Comparison of ENCODE assay signal across 20 cellular contexts in the genomic region with DNA sequence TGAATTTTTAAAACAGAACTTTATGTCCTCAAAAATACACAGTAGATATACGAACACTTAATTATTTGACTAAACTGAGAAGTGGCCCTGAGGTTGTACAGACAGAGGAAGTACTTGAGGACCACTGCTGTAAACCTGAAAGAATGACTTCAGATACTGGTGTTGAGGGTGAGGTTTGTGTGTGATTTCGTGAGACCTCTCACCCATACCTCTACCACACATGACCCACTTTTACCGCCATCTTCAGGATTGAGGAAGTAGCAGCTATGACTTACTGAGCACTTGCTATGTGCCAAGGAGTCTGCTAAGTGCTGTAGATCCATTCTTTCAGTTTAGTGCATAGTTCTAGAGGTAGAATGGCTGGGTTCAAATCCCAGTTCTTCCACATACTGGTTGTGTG. TPM values are rescaled to one million over a fixed set of nuclear protein-coding genes. Genes with fewer than 3 reads are reported as not detected.
DNase-seq lines count a peak whose midpoint lies in the region; ATAC-seq and TF ChIP-seq lines count a peak whose summit lies in the region.
"Had no signal": no experiment of that assay in that cellular context is flagged by ENCODE, and none has a peak within 500 bp of the region (broad histone marks: within the 10 kb centered on the region; RNA-seq: fewer than 3 reads in every experiment).

No MANE protein-coding gene starts in this region.

- H3K56ac ChIP-seq in mesendoderm (ENCODE audit: low read length): no peak overlapping the region

- H3K27ac ChIP-seq in mesendoderm (ENCODE audit: low read depth, low read length): no peak overlapping the region
- no peak overlapping the region for H3K27ac ChIP-seq in vagina
- H3K27ac ChIP-seq: 22Rv1, neutrophil had no signal

- TF ChIP-seq CTCF in vagina (IDR thresholded peaks at IDR 0.05): no peak

- H3K4me1 ChIP-seq in mesendoderm (ENCODE audit: control insufficient read depth, low read depth, low read length) (no peaks in the 10 kb centered on the region), vagina (no peaks in the 10 kb centered on the region)

- no CpG with 5 or more reads among the region's 3 CpGs for WGBS in mesendoderm (ENCODE audit: extremely low coverage, insufficient coverage, low lambda C conversion rate)

- H3K79me1 ChIP-seq in mesendoderm (ENCODE audit: low read length): no peaks in the 10 kb centered on the region

- H2BK5ac ChIP-seq in mesendoderm (ENCODE audit: low read length): no peak overlapping the region

- no peaks in the 10 kb centered on the region for H3K4me1 Mint-ChIP-seq in activated naive CD4-positive, alpha-beta T cell treated with anti-CD3 and anti-CD28 coated beads, Interleukin-2, amount 10 ng/mL, durations not matched to agents 7 days and 5 days

- H3K9me3 ChIP-seq in vagina: no peaks in the 10 kb centered on the region
- H3K9me3 ChIP-seq: neutrophil had no signal

- H4K8ac ChIP-seq in mesendoderm (ENCODE audit: low read depth, low read length): no peak overlapping the region

- H4K5ac ChIP-seq in mesendoderm (ENCODE audit: low read length): no peak overlapping the region

- no peak overlapping the region for H3K23ac ChIP-seq in mesendoderm (ENCODE audit: low read length)

- ATAC-seq in GM21723 (IDR thresholded peaks at IDR 0.05; ENCODE audit: unreplicated experiment) (peak; percentile 56), HG03571 (IDR thresholded peaks at IDR 0.05; ENCODE audit: unreplicated experiment) (peak; percentile 45), GM21528 (IDR thresholded peaks at IDR 0.05; ENCODE audit: low FRiP score, unreplicated experiment) (no peak)

- H2AK5ac ChIP-seq in mesendoderm (ENCODE audit: low read length): no peak overlapping the region

- H3K4me3 ChIP-seq in mesendoderm (ENCODE audit: low read length) (no peak overlapping the region), vagina (no peak overlapping the region)
- H3K4me3 ChIP-seq: smooth muscle cell had no signal

- H3K36me3 Mint-ChIP-seq in activated naive CD4-positive, alpha-beta T cell treated with anti-CD3 and anti-CD28 coated beads, Interleukin-2, amount 10 ng/mL, durations not matched to agents 7 days and 5 days: no peaks in the 10 kb centered on the region
- H3K36me3 Mint-ChIP-seq: activated CD4-positive, alpha-beta memory T cell treated with anti-CD3 and anti-CD28 coated beads for 36 hours; type B pancreatic cell had no signal

- H3K9ac ChIP-seq in mesendoderm (ENCODE audit: low read length): no peak overlapping the region

- DNase-seq in SKM-1 treated with dmso at 0.1 percent for 144 hours (lab: John Stamatoyannopoulos, UW; ENCODE audit: unreplicated experiment) (peak; percentile 14), SKM-1 (lab: John Stamatoyannopoulos, UW; ENCODE audit: unreplicated experiment) (no peak), mesendoderm (peak; percentile 28), vagina (ENCODE audit: extremely low spot score in 2 of 2) (no peak)
- no peak for DNase-seq in activated naive CD4-positive, alpha-beta T cell treated with anti-CD3 and anti-CD28 coated beads, Interleukin-2, amount 10 ng/mL, durations not matched to agents 7 days and 5 days
- DNase-seq: activated CD4-positive, alpha-beta memory T cell treated with anti-CD3 and anti-CD28 coated beads for 36 hours; activated naive CD4-positive, alpha-beta T cell treated with anti-CD3 and anti-CD28 coated beads, Interleukin-2, amount 50 U/mL, for 16 hours; head of caudate nucleus; T-helper 9 cell had no signal

- CTCF ChIA-PET in activated naive CD4-positive, alpha-beta T cell treated with anti-CD3 and anti-CD28 coated beads, Interleukin-2, amount 10 ng/mL, durations not matched to agents 7 days and 5 days (lab: Charles Lee): no interaction called here

- H3K27me3 ChIP-seq in mesendoderm (ENCODE audit: insufficient read depth, low read length, poor library complexity): no peaks in the 10 kb centered on the region
- no peaks in the 10 kb centered on the region for H3K27me3 ChIP-seq in vagina

- no peak overlapping the region for H3K4me2 ChIP-seq in mesendoderm (ENCODE audit: low read length)
- H3K4me2 ChIP-seq: smooth muscle cell had no signal

- no peak overlapping the region for H3K18ac ChIP-seq in mesendoderm (ENCODE audit: low read length)

- H3K27me3 Mint-ChIP-seq in activated naive CD4-positive, alpha-beta T cell treated with anti-CD3 and anti-CD28 coated beads, Interleukin-2, amount 10 ng/mL, durations not matched to agents 7 days and 5 days: peaks cover 3% of the 10 kb centered on the region

- H2BK15ac ChIP-seq in mesendoderm (replicated peaks; ENCODE audit: low read depth): no peak overlapping the region

- H3K4ac ChIP-seq in mesendoderm (ENCODE audit: low read depth, low read length): no peak overlapping the region

- H3K79me2 ChIP-seq in mesendoderm (ENCODE audit: control insufficient read depth, insufficient read depth, low read length): no peaks in the 10 kb centered on the region

- intact Hi-C loops in vagina (cut with DNase I): no loop called here

- H3K36me3 ChIP-seq in mesendoderm (ENCODE audit: control insufficient read depth, insufficient read depth, low read length): no peaks in the 10 kb centered on the region
- no peaks in the 10 kb centered on the region for H3K36me3 ChIP-seq in vagina
- H3K36me3 ChIP-seq: neutrophil had no signal

- H3K9me3 Mint-ChIP-seq in activated naive CD4-positive, alpha-beta T cell treated with anti-CD3 and anti-CD28 coated beads, Interleukin-2, amount 10 ng/mL, durations not matched to agents 7 days and 5 days: no peaks in the 10 kb centered on the region
- H3K9me3 Mint-ChIP-seq: activated CD4-positive, alpha-beta memory T cell treated with anti-CD3 and anti-CD28 coated beads for 36 hours; type B pancreatic cell had no signal

- H3K4me3 Mint-ChIP-seq in activated naive CD4-positive, alpha-beta T cell treated with anti-CD3 and anti-CD28 coated beads, Interleukin-2, amount 10 ng/mL, durations not matched to agents 7 days and 5 days: no peak overlapping the region
- H3K4me3 Mint-ChIP-seq: activated CD4-positive, alpha-beta memory T cell treated with anti-CD3 and anti-CD28 coated beads for 36 hours; type B pancreatic cell had no signal

- H2BK120ac ChIP-seq in mesendoderm (ENCODE audit: low read depth, low read length): no peak overlapping the region

- TF ChIP-seq POLR2A in vagina (IDR thresholded peaks at IDR 0.05): no peak

- H3K27ac Mint-ChIP-seq in activated naive CD4-positive, alpha-beta T cell treated with anti-CD3 and anti-CD28 coated beads, Interleukin-2, amount 10 ng/mL, durations not matched to agents 7 days and 5 days: no peak overlapping the region
- H3K27ac Mint-ChIP-seq: activated CD4-positive, alpha-beta memory T cell treated with anti-CD3 and anti-CD28 coated beads for 36 hours; type B pancreatic cell had no signal

RNA-seq across cellular contexts. Expression of a gene that starts 21.9 kb away (rescaled TPM):
- polyA plus RNA-seq in mesendoderm (2013, experiment 1 of 2): not detected
- 0.01 TPM for polyA plus RNA-seq in mesendoderm (2013, experiment 2 of 2)
- 0.98 TPM for total RNA-seq in vagina
- total RNA-seq: activated CD4-positive, alpha-beta memory T cell treated with anti-CD3 and anti-CD28 coated beads for 36 hours; cardiac septum; endothelial cell of umbilical vein; LHCN-M2; liver had no signal
- polyA plus RNA-seq: endothelial cell of umbilical vein, liver had no signal

RNA-seq across cellular contexts. Expression of a gene that starts 58.8 kb away (rescaled TPM):
- 0.21 TPM for polyA plus RNA-seq in mesendoderm (2013, experiment 1 of 2)
- polyA plus RNA-seq in mesendoderm (2013, experiment 2 of 2): 0.14 TPM
- not detected for total RNA-seq in vagina
- total RNA-seq: activated CD4-positive, alpha-beta memory T cell treated with anti-CD3 and anti-CD28 coated beads for 36 hours; cardiac septum; endothelial cell of umbilical vein; LHCN-M2; liver had no signal
- polyA plus RNA-seq: endothelial cell of umbilical vein, liver had no signal

Comparison
In these comparisons a context has a peak if more than half of its experiments do, and no peak if none do; other contexts are left out.
1. DNase-seq: peak in SKM-1 treated with dmso at 0.1 percent for 144 hours (single experiment) and mesendoderm (single experiment); none in SKM-1 (single experiment), vagina (0 of 2) and activated naive CD4-positive, alpha-beta T cell treated with anti-CD3 and anti-CD28 coated beads, Interleukin-2, amount 10 ng/mL, durations not matched to agents 7 days and 5 days (single experiment).